In genomic region chrX:81257817-81258216, GRCh38 we compare ENCODE assay signal across 1 cellular context.
TF ChIP-seq lines count a peak whose summit lies in the region.

No MANE protein-coding gene starts in this region.

TF ChIP-seq in GM23338, 12 proteins besides CTCF, POLR2A, EP300 and RAD21 (continued from another document):
- TF ChIP-seq ZNF462 (CRISPR knock-in tag; IDR thresholded peaks at IDR 0.05) = no peak
